ENCODE assay signal across 2 cellular contexts in genomic region chr10:88239212-88239611, GRCh38.
TF ChIP-seq lines count a peak whose summit lies in the region.

No MANE protein-coding gene starts in this region.

TF ChIP-seq in liver, 16 proteins besides CTCF, POLR2A, EP300 and RAD21:
- TF ChIP-seq EGR1 (IDR thresholded peaks at IDR 0.05; ENCODE audit: low read depth in 2 of 2) (no peak), YY1 (IDR thresholded peaks at IDR 0.05) (peak; percentile 36), HNF4A (conservative IDR thresholded peaks at IDR 0.05) (peak; percentile 67 to 76), SP1 (IDR thresholded peaks at IDR 0.05) (peak; percentile 43), FOXA2 (IDR thresholded peaks at IDR 0.05) (no peak), ATF3 (IDR thresholded peaks at IDR 0.05) (peak; percentile 27), JUND (IDR thresholded peaks at IDR 0.05) (no peak), RXRA (IDR thresholded peaks at IDR 0.05) (peak in 1 of 2 donors; percentile 45)
- TF ChIP-seq, protein P1, sequence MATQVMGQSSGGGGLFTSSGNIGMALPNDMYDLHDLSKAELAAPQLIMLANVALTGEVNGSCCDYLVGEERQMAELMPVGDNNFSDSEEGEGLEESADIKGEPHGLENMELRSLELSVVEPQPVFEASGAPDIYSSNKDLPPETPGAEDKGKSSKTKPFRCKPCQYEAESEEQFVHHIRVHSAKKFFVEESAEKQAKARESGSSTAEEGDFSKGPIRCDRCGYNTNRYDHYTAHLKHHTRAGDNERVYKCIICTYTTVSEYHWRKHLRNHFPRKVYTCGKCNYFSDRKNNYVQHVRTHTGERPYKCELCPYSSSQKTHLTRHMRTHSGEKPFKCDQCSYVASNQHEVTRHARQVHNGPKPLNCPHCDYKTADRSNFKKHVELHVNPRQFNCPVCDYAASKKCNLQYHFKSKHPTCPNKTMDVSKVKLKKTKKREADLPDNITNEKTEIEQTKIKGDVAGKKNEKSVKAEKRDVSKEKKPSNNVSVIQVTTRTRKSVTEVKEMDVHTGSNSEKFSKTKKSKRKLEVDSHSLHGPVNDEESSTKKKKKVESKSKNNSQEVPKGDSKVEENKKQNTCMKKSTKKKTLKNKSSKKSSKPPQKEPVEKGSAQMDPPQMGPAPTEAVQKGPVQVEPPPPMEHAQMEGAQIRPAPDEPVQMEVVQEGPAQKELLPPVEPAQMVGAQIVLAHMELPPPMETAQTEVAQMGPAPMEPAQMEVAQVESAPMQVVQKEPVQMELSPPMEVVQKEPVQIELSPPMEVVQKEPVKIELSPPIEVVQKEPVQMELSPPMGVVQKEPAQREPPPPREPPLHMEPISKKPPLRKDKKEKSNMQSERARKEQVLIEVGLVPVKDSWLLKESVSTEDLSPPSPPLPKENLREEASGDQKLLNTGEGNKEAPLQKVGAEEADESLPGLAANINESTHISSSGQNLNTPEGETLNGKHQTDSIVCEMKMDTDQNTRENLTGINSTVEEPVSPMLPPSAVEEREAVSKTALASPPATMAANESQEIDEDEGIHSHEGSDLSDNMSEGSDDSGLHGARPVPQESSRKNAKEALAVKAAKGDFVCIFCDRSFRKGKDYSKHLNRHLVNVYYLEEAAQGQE (IDR thresholded peaks at IDR 0.05) = no peak
- TF ChIP-seq, protein P2, sequence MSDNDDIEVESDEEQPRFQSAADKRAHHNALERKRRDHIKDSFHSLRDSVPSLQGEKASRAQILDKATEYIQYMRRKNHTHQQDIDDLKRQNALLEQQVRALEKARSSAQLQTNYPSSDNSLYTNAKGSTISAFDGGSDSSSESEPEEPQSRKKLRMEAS (IDR thresholded peaks at IDR 0.05) = peak; percentile 76
TF ChIP-seq in liver: peak in this region for 6.

TF ChIP-seq in HepG2, 621 proteins besides CTCF, POLR2A, EP300 and RAD21:
- TF ChIP-seq GATAD1 (CRISPR knock-in tag; IDR thresholded peaks at IDR 0.05) (no peak), ZNF788 (CRISPR knock-in tag; IDR thresholded peaks at IDR 0.05; ENCODE audit: borderline replicate concordance) (no peak), EED (CRISPR knock-in tag; IDR thresholded peaks at IDR 0.05) (no peak), ZNF430 (CRISPR knock-in tag; IDR thresholded peaks at IDR 0.05) (no peak), MIXL1 (CRISPR knock-in tag; IDR thresholded peaks at IDR 0.05) (no peak), MXD1 (CRISPR knock-in tag; IDR thresholded peaks at IDR 0.05) (no peak), RFXANK (CRISPR knock-in tag; IDR thresholded peaks at IDR 0.05) (no peak), MAFG (CRISPR knock-in tag; IDR thresholded peaks at IDR 0.05) (no peak), CEBPZ (IDR thresholded peaks at IDR 0.05; ENCODE audit: low read length) (no peak), CHCHD3 (CRISPR knock-in tag; IDR thresholded peaks at IDR 0.05) (no peak), STAT5B (CRISPR knock-in tag; IDR thresholded peaks at IDR 0.05) (no peak), ZBTB21 (CRISPR knock-in tag; IDR thresholded peaks at IDR 0.05) (no peak), ZNF3 (CRISPR knock-in tag; IDR thresholded peaks at IDR 0.05) (no peak)
- TF ChIP-seq, protein P3, sequence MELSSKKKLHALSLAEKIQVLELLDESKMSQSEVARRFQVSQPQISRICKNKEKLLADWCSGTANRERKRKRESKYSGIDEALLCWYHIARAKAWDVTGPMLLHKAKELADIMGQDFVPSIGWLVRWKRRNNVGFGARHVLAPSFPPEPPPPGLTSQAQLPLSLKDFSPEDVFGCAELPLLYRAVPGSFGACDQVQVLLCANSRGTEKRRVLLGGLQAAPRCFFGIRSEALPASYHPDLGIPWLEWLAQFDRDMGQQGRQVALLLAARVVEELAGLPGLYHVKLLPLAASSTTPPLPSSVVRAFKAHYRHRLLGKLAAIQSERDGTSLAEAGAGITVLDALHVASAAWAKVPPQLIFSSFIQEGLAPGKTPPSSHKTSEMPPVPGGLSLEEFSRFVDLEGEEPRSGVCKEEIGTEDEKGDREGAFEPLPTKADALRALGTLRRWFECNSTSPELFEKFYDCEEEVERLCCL (CRISPR knock-in tag; IDR thresholded peaks at IDR 0.05; ENCODE audit: borderline replicate concordance) = no peak
- TF ChIP-seq, protein P4, sequence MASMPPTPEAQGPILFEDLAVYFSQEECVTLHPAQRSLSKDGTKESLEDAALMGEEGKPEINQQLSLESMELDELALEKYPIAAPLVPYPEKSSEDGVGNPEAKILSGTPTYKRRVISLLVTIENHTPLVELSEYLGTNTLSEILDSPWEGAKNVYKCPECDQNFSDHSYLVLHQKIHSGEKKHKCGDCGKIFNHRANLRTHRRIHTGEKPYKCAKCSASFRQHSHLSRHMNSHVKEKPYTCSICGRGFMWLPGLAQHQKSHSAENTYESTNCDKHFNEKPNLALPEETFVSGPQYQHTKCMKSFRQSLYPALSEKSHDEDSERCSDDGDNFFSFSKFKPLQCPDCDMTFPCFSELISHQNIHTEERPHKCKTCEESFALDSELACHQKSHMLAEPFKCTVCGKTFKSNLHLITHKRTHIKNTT (CRISPR knock-in tag; IDR thresholded peaks at IDR 0.05) = no peak
TF ChIP-seq in HepG2: peak in this region for 0.
